2 cellular contexts compared by ENCODE assay signal in genomic region chr10:31013331-31013730, GRCh38.
TF ChIP-seq lines count a peak whose summit lies in the region.

No MANE protein-coding gene starts in this region.

TF ChIP-seq in HepG2, 621 proteins besides CTCF, POLR2A, EP300 and RAD21:
- TF ChIP-seq DNMT1 (CRISPR knock-in tag; IDR thresholded peaks at IDR 0.05) (no peak), ZNF687 (CRISPR knock-in tag; IDR thresholded peaks at IDR 0.05) (no peak), ATF7 (IDR thresholded peaks at IDR 0.05) (peak; percentile 38; the same call in 1 of the 2 replicates), ATF7 (CRISPR knock-in tag; IDR thresholded peaks at IDR 0.05) (no peak), ZNF34 (CRISPR knock-in tag; IDR thresholded peaks at IDR 0.05; ENCODE audit: borderline replicate concordance) (no peak), ZNF781 (CRISPR knock-in tag; IDR thresholded peaks at IDR 0.05; ENCODE audit: borderline replicate concordance, not compliant biosample characterization) (no peak)

TF ChIP-seq in endothelial cell of umbilical vein, 7 proteins besides CTCF, POLR2A, EP300 and RAD21:
- peak; percentile 53 for TF ChIP-seq POLR2AphosphoS5 (IDR thresholded peaks at IDR 0.05; ENCODE audit: insufficient read depth, low read depth, low read length)
- peak; percentile 78 for TF ChIP-seq JUN (IDR thresholded peaks at IDR 0.05; ENCODE audit: borderline replicate concordance, insufficient read depth, insufficient read length, low read depth)
- TF ChIP-seq, protein P1, sequence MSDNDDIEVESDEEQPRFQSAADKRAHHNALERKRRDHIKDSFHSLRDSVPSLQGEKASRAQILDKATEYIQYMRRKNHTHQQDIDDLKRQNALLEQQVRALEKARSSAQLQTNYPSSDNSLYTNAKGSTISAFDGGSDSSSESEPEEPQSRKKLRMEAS (IDR thresholded peaks at IDR 0.05; ENCODE audit: insufficient read depth, insufficient read length): no peak
- TF ChIP-seq GATA2 (IDR thresholded peaks at IDR 0.05; ENCODE audit: insufficient read depth, insufficient read length, low read depth, low read length): no peak
- peak; percentile 29 for TF ChIP-seq FOS (IDR thresholded peaks at IDR 0.05; ENCODE audit: borderline replicate concordance, insufficient read depth, low read length)
- no peak for TF ChIP-seq MYC (IDR thresholded peaks at IDR 0.05; ENCODE audit: low read depth, low read length)
- TF ChIP-seq EZH2 (IDR thresholded peaks at IDR 0.05; ENCODE audit: borderline replicate concordance, low read depth, low read length, severe bottlenecking): no peak
